In the genomic region with DNA sequence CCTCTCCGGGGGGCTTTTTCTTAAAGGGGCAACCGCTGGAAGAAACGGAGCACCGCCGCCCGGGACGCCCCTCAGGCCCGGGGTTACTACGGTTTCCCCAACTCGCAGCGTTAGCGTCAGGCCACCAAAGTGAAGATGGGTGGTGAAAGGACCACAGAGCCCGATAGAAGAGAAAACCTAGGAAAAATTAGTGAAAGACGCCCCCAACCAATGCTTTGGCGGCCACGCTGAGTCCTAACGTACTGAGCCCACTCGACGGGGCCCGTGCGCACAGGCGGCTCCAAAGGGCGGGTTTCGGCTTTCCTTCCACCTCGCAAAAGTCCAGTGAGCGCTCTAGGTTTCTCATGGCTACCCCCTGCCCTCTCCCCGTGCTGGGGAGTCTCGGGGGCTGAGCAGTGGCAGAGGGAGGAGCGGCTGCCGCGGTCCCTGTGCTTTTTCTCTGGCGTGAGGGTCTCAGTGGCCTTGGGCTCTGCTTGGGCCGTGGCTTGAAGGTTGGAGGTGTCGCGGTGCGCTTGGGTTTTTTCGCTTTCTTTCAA, we compare ENCODE assay signal across 8 cellular contexts. TPM values are rescaled to one million over a fixed set of nuclear protein-coding genes. Genes with fewer than 3 reads are reported as not detected.
DNase-seq lines count a peak whose midpoint lies in the region; ATAC-seq lines count a peak whose summit lies in the region.

No MANE protein-coding gene starts in this region.

- intact Hi-C loops in activated T-helper 2 cell treated with anti-CD3 and anti-CD28 coated beads, Interferon-gamma antibody, Interleukin-2, Interleukin-4, amounts not matched to agents 10 μg/mL and 5 μg/mL and 100 μg/mL, durations not matched to agents 14 hours and 24 hours and 36 hours (cut with micrococcal nuclease): loop anchor here (1.0 to 2.0 kb wide), 4 partner anchors 12 to 532 kb away; partner anchors contain the start of genes CASP9, SPEN and SZRD1
- intact Hi-C loops in Right ventricle myocardium superior (cut with DNase I): loop anchor here (2.0 kb wide), 1 partner anchor 14 kb away; no protein-coding TSS in a partner anchor
- intact Hi-C loops in sciatic nerve (cut with DNase I): no loop called here

- H3K36me3 Mint-ChIP-seq in activated T-helper 2 cell treated with anti-CD3 and anti-CD28 coated beads, Interferon-gamma antibody, Interleukin-2, Interleukin-4, amounts not matched to agents 10 μg/mL and 5 μg/mL and 100 μg/mL, durations not matched to agents 14 hours and 24 hours and 36 hours (ENCODE audit: low read depth): peaks cover 9% of the 10 kb centered on the region

- ATAC-seq in GM18909 (IDR thresholded peaks at IDR 0.05; ENCODE audit: poor library complexity, unreplicated experiment): peak; percentile 1
- peak; percentile 5 for ATAC-seq in HG03378 (IDR thresholded peaks at IDR 0.05; ENCODE audit: unreplicated experiment)
- peak; percentile 13 for ATAC-seq in Right ventricle myocardium superior (ENCODE audit: poor library complexity)
- peak; percentile 28 for ATAC-seq in sciatic nerve

- peaks cover 20% of the 10 kb centered on the region for H3K4me1 Mint-ChIP-seq in activated T-helper 2 cell treated with anti-CD3 and anti-CD28 coated beads, Interferon-gamma antibody, Interleukin-2, Interleukin-4, amounts not matched to agents 10 μg/mL and 5 μg/mL and 100 μg/mL, durations not matched to agents 14 hours and 24 hours and 36 hours (ENCODE audit: low read depth)

- no peaks in the 10 kb centered on the region for H3K9me3 Mint-ChIP-seq in activated T-helper 2 cell treated with anti-CD3 and anti-CD28 coated beads, Interferon-gamma antibody, Interleukin-2, Interleukin-4, amounts not matched to agents 10 μg/mL and 5 μg/mL and 100 μg/mL, durations not matched to agents 14 hours and 24 hours and 36 hours

- DNase-seq in AG08396 (ENCODE audit: low spot score) (peak; percentile 26), Right ventricle myocardium superior (no peak), sciatic nerve (ENCODE audit: low spot score) (no peak), NCI-H2196 (lab: John Stamatoyannopoulos, UW; ENCODE audit: unreplicated experiment) (no peak), HT-29 (ENCODE audit: low spot score) (no peak)
- no peak for DNase-seq in activated T-helper 2 cell treated with anti-CD3 and anti-CD28 coated beads, Interferon-gamma antibody, Interleukin-2, Interleukin-4, amounts not matched to agents 10 μg/mL and 5 μg/mL and 100 μg/mL, durations not matched to agents 14 hours and 24 hours and 36 hours (ENCODE audit: low spot score)

- H3K27me3 Mint-ChIP-seq in activated T-helper 2 cell treated with anti-CD3 and anti-CD28 coated beads, Interferon-gamma antibody, Interleukin-2, Interleukin-4, amounts not matched to agents 10 μg/mL and 5 μg/mL and 100 μg/mL, durations not matched to agents 14 hours and 24 hours and 36 hours (ENCODE audit: low read depth): no peaks in the 10 kb centered on the region

- H3K27ac Mint-ChIP-seq in activated T-helper 2 cell treated with anti-CD3 and anti-CD28 coated beads, Interferon-gamma antibody, Interleukin-2, Interleukin-4, amounts not matched to agents 10 μg/mL and 5 μg/mL and 100 μg/mL, durations not matched to agents 14 hours and 24 hours and 36 hours: peak overlapping the region; percentile 97

- peak overlapping the region; percentile 88 for H3K4me3 Mint-ChIP-seq in activated T-helper 2 cell treated with anti-CD3 and anti-CD28 coated beads, Interferon-gamma antibody, Interleukin-2, Interleukin-4, amounts not matched to agents 10 μg/mL and 5 μg/mL and 100 μg/mL, durations not matched to agents 14 hours and 24 hours and 36 hours (ENCODE audit: low read depth)

RNA-seq across cellular contexts. Expression of gene SPEN, which starts 12.2 kb away (rescaled TPM):
- total RNA-seq in activated T-helper 2 cell treated with anti-CD3 and anti-CD28 coated beads, Interferon-gamma antibody, Interleukin-2, Interleukin-4, amounts not matched to agents 10 μg/mL and 5 μg/mL and 100 μg/mL, durations not matched to agents 14 hours and 24 hours and 36 hours: 75.0 and 75.9 TPM in 2 replicates
- 20.3 TPM for total RNA-seq in Right ventricle myocardium superior
- 97.7 TPM for total RNA-seq in sciatic nerve
- total RNA-seq in HT-29 (2014; rRNA removed; shearing (Covaris generic)): 17.1 and 20.1 TPM in 2 replicates

RNA-seq across cellular contexts. Expression of gene UQCRHL, which starts 27.8 kb away (rescaled TPM):
- total RNA-seq in activated T-helper 2 cell treated with anti-CD3 and anti-CD28 coated beads, Interferon-gamma antibody, Interleukin-2, Interleukin-4, amounts not matched to agents 10 μg/mL and 5 μg/mL and 100 μg/mL, durations not matched to agents 14 hours and 24 hours and 36 hours: 1.5 and 1.6 TPM in 2 replicates
- 6.1 TPM for total RNA-seq in Right ventricle myocardium superior
- 1.5 TPM for total RNA-seq in sciatic nerve
- total RNA-seq in HT-29 (2014; rRNA removed; shearing (Covaris generic)): 5.5 and 8.0 TPM in 2 replicates
